ENCODE assay signal across 11 cellular contexts in the genomic region with DNA sequence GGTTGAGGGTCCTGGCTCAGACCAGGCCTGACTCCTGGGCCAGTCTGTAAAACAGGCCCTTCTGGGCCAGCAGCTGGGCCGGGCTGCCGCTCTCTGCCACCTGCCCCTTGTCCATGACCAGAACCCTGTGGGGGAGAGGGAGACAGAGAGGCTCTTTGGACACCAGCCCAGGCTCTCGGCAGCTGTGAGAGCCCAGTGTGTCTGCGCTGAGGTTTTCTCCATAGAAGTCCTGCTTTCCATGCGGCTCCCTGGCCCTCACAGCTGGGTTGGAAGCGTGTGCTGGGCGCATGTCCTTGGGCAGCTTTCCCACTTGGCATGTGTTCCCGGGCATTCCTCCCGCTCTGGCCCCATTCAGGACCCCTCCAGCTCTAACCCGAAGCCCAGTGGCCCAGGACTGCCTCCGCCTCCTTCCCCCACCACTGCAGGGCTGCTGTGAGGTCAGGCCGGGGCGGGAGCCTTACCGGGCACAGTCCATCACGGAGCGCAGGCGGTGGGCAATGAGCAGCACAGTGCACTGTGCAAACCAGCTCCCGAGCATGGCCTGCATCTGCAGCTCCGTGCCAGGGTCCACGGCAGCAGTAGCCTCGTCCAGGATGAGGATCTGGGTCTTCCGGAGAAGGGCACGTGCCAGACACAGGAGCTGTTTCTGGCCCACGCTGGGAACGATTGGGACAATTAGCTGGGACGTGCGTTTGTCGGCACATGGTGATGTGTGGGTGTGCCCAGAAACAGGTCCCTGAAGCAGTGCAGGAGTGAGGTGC.
DNase-seq lines count a peak whose midpoint lies in the region; ATAC-seq and TF ChIP-seq lines count a peak whose summit lies in the region.
"Had no signal": no experiment of that assay in that cellular context is flagged by ENCODE, and none has a peak within 500 bp of the region (broad histone marks: within the 10 kb centered on the region; RNA-seq: fewer than 3 reads in every experiment).

No MANE protein-coding gene starts in this region.

- H3K4me1 ChIP-seq in stomach = peaks cover 5 to 41% (median 16%) of the 10 kb centered on the region in 4 donors

- DNase-seq in choroid plexus epithelial cell (ENCODE audit: low read depth) (peak; percentile 44), left lobe of liver (ENCODE audit: low spot score) (peak; percentile 94), stomach (no peak), osteocyte (ENCODE audit: extremely low spot score, unreplicated experiment) (no peak)
- DNase-seq: activated T-cell treated with anti-CD3 and anti-CD28 coated beads, Interleukin-2, amount 50 U/mL, for 4 hours; HCEC 1CT; stimulated activated CD4-positive, alpha-beta T cell treated with anti-CD3 and anti-CD28 coated beads, Interleukin-2, amount 100 ng/mL, for 24 hours had no signal

- intact Hi-C loops in stomach (cut with DNase I; ENCODE audit: low total_unique reads) = no loop called here

- peak; percentile 88 for TF ChIP-seq EP300 in Ishikawa (IDR thresholded peaks at IDR 0.05; ENCODE audit: borderline replicate concordance)
- TF ChIP-seq EP300 in stomach (IDR thresholded peaks at IDR 0.05) = no peak

- no peak overlapping the region for H3K27ac Mint-ChIP-seq in osteocyte (ENCODE audit: unreplicated experiment)

- peaks cover 11% of the 10 kb centered on the region for H3K36me3 Mint-ChIP-seq in osteocyte (ENCODE audit: unreplicated experiment)

- H3K27me3 Mint-ChIP-seq in osteocyte (ENCODE audit: unreplicated experiment) = no peaks in the 10 kb centered on the region

- WGBS in stomach, 5 donors = 34 to 67% (median 64%) methylated on average over 11 to 28 of the region's 28 CpGs

- TF ChIP-seq POLR2A in stomach (IDR thresholded peaks at IDR 0.05) = no peak

- H3K4me1 Mint-ChIP-seq in osteocyte (ENCODE audit: unreplicated experiment) = peaks cover 15% of the 10 kb centered on the region

- no peak for TF ChIP-seq RAD21 in Ishikawa (IDR thresholded peaks at IDR 0.05; ENCODE audit: low read depth)

- peak overlapping the region in 4 of 5 donors; percentile 26 to 83 (median 52) for H3K27ac ChIP-seq in stomach

- H3K4me3 Mint-ChIP-seq in osteocyte (ENCODE audit: unreplicated experiment) = no peak overlapping the region
- H3K4me3 Mint-ChIP-seq: activated T-cell treated with anti-CD3 and anti-CD28 coated beads, Interleukin-2, amount 50 U/mL, for 4 hours had no signal

- H3K4me3 ChIP-seq in choroid plexus epithelial cell (ENCODE audit: low read depth, low read length) = no peak overlapping the region
- H3K4me3 ChIP-seq in stomach = no peak overlapping the region

- H3K9me3 Mint-ChIP-seq in osteocyte (ENCODE audit: unreplicated experiment) = no peaks in the 10 kb centered on the region
- H3K9me3 Mint-ChIP-seq: activated T-cell treated with anti-CD3 and anti-CD28 coated beads, Interleukin-2, amount 50 U/mL, for 4 hours had no signal

- peak; percentile 74 for ATAC-seq in left lobe of liver
- ATAC-seq in HG03457 (IDR thresholded peaks at IDR 0.05; ENCODE audit: unreplicated experiment) = no peak
- ATAC-seq in GM21825 (IDR thresholded peaks at IDR 0.05; ENCODE audit: unreplicated experiment) = no peak
- ATAC-seq in HG03432 (IDR thresholded peaks at IDR 0.05; ENCODE audit: unreplicated experiment) = no peak

- H3K27me3 ChIP-seq in stomach = no peaks in the 10 kb centered on the region

- H3K36me3 ChIP-seq in stomach = peaks cover 0 to 25% (median 16%) of the 10 kb centered on the region in 4 donors

- no peak for TF ChIP-seq CTCF in choroid plexus epithelial cell (conservative IDR thresholded peaks at IDR 0.05; ENCODE audit: low read depth, low read length)
- TF ChIP-seq CTCF in stomach (IDR thresholded peaks at IDR 0.05) = no peak
- no peak for TF ChIP-seq CTCF in osteocyte (IDR thresholded peaks at IDR 0.05)

- H3K9me3 ChIP-seq in stomach = no peaks in the 10 kb centered on the region

TF ChIP-seq in Ishikawa, 13 proteins besides CTCF, POLR2A, EP300 and RAD21:
- TF ChIP-seq YY1 (IDR thresholded peaks at IDR 0.05; ENCODE audit: low read depth) (no peak), CREB1 (IDR thresholded peaks at IDR 0.05; ENCODE audit: low read depth) (no peak), FOXM1 (IDR thresholded peaks at IDR 0.05; ENCODE audit: borderline replicate concordance, low read depth) (no peak; the same call in 1 of the 2 replicates), MAX (IDR thresholded peaks at IDR 0.05) (peak; percentile 93), ZBTB7A (IDR thresholded peaks at IDR 0.05; ENCODE audit: low read depth) (0 out of 2 replicates have a peak, but pooled peaks have one; percentile 68), TEAD4 (IDR thresholded peaks at IDR 0.05) (peak; percentile 81), NFIC (IDR thresholded peaks at IDR 0.05) (peak; percentile 93), TCF12 (IDR thresholded peaks at IDR 0.05; ENCODE audit: low read depth) (peak; percentile 94), CEBPB (IDR thresholded peaks at IDR 0.05) (no peak)
- TF ChIP-seq, protein P1, sequence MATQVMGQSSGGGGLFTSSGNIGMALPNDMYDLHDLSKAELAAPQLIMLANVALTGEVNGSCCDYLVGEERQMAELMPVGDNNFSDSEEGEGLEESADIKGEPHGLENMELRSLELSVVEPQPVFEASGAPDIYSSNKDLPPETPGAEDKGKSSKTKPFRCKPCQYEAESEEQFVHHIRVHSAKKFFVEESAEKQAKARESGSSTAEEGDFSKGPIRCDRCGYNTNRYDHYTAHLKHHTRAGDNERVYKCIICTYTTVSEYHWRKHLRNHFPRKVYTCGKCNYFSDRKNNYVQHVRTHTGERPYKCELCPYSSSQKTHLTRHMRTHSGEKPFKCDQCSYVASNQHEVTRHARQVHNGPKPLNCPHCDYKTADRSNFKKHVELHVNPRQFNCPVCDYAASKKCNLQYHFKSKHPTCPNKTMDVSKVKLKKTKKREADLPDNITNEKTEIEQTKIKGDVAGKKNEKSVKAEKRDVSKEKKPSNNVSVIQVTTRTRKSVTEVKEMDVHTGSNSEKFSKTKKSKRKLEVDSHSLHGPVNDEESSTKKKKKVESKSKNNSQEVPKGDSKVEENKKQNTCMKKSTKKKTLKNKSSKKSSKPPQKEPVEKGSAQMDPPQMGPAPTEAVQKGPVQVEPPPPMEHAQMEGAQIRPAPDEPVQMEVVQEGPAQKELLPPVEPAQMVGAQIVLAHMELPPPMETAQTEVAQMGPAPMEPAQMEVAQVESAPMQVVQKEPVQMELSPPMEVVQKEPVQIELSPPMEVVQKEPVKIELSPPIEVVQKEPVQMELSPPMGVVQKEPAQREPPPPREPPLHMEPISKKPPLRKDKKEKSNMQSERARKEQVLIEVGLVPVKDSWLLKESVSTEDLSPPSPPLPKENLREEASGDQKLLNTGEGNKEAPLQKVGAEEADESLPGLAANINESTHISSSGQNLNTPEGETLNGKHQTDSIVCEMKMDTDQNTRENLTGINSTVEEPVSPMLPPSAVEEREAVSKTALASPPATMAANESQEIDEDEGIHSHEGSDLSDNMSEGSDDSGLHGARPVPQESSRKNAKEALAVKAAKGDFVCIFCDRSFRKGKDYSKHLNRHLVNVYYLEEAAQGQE (IDR thresholded peaks at IDR 0.05; ENCODE audit: low read depth) = no peak

Comparison
In these comparisons a context has a peak if more than half of its experiments do, and no peak if none do; other contexts are left out.
1. DNase-seq: peak in choroid plexus epithelial cell (single experiment) and left lobe of liver (single experiment); none in stomach (single experiment) and osteocyte (single experiment).